ENCODE assay signal across 12 cellular contexts in the genomic region with DNA sequence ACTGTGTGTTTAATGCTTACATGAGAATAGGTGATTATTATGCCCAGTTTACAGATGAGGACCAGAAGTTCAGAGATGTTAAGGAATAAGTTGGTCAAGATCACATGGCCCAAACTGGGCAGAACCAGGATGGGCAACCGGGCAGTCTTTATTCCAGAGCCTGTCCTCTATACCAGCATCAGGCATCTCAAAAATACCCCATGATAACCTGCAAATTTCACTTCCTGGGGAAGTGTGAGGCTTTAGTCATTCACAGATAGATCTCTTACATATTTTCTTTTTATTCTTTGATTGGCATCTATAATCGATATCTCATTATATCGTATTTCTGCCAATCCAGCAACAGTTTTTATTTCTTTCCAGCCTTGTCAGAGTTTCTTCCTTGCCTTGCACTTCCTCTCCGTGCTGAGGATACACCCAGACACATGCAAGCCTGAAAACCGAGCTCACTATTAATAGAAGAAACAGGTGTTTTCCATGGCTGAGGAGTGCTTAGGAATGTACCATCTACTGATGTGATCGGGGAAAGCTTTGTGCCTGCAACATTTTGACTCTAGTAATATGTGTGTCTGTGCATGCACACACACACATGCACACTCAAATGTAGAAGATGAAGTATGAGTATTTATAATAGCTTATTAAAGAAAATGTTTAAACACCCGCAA.
A peak's percentile ranks its signal among the peaks of the same experiment; 100 is the strongest.
DNase-seq lines count a peak whose midpoint lies in the region; ATAC-seq, FAIRE-seq and TF ChIP-seq lines count a peak whose summit lies in the region.
"Had no signal": no experiment of that assay in that cellular context is flagged by ENCODE, and none has a peak within 500 bp of the region (broad histone marks: within the 10 kb centered on the region; RNA-seq: fewer than 3 reads in every experiment).

No MANE protein-coding gene starts in this region.

- intact Hi-C loops in GM12878 (cut with micrococcal nuclease; ENCODE audit: unreplicated experiment) (no loop called here), left lung (cut with DNase I) (no loop called here), posterior cingulate gyrus (cut with DNase I) (no loop called here)

- H3K27me3 ChIP-seq in CD8-positive, alpha-beta memory T cell (ENCODE audit: insufficient read depth, low read length, poor library complexity, severe bottlenecking), result no peaks in the 10 kb centered on the region
- H3K27me3 ChIP-seq in GM12878 (replicated peaks in 1 of 2; ENCODE audit: control insufficient read depth in 2 of 2, insufficient read depth in 2 of 2, low read length in 1 of 2) (no peaks in the 10 kb centered on the region), left lung (no peaks in the 10 kb centered on the region)

- no peak overlapping the region for H3K4me3 ChIP-seq in CD8-positive, alpha-beta memory T cell (ENCODE audit: low read length)
- H3K4me3 ChIP-seq in GM12878, result no peak overlapping the region
- no peak overlapping the region for H3K4me3 ChIP-seq in left lung

- H3K9me3 ChIP-seq in CD8-positive, alpha-beta memory T cell (ENCODE audit: low read length), result no peaks in the 10 kb centered on the region
- no peaks in the 10 kb centered on the region for H3K9me3 ChIP-seq in GM12878 (replicated peaks; ENCODE audit: control insufficient read depth, insufficient read depth, low read length)
- no peaks in the 10 kb centered on the region for H3K9me3 ChIP-seq in left lung

- H3K27ac Mint-ChIP-seq in CD8-positive, alpha-beta memory T cell, result peak overlapping the region; percentile 44 to 98 (median 92)

- no peaks in the 10 kb centered on the region for H3K36me3 ChIP-seq in CD8-positive, alpha-beta memory T cell (ENCODE audit: insufficient read depth, low read length)
- H3K36me3 ChIP-seq in GM12878 (ENCODE audit: control insufficient read depth in 2 of 2, insufficient read depth in 2 of 2, low read length in 1 of 2), result no peaks in the 10 kb centered on the region; a peak in 1 of 4 replicates
- H3K36me3 ChIP-seq in left lung, result peaks cover 0 to 15% of the 10 kb centered on the region in 2 donors

- no peak overlapping the region for H3K9ac ChIP-seq in GM12878 (ENCODE audit: control insufficient read depth, insufficient read depth, low read length)

- in situ Hi-C loops in GM12878 (cut with MboI), result no loop called here

- POLR2A ChIA-PET in CD8-positive, alpha-beta memory T cell (lab: Charles Lee), result no interaction called here
- POLR2A ChIA-PET in GM12878 (lab: Charles Lee), result interaction anchor here (2.7 kb wide), 1 partner anchor 13 kb away, joined by 10 read pairs; no protein-coding TSS in a partner anchor

- peak overlapping the region; percentile 73 for H3K4me2 ChIP-seq in GM12878 (ENCODE audit: control insufficient read depth, insufficient read depth)

- TF ChIP-seq RAD21 in GM12878 (IDR thresholded peaks at IDR 0.05; ENCODE audit: insufficient read depth, low read depth, low read length), result no peak

- peak overlapping the region; percentile 68 for H2AFZ ChIP-seq in GM12878 (ENCODE audit: control insufficient read depth, low read depth, low read length)

- no peak for FAIRE-seq in GM12878 (lab: Jason Lieb, UNC)
- FAIRE-seq: colon had no signal

- CTCF ChIA-PET in CD8-positive, alpha-beta memory T cell (lab: Charles Lee), result interaction anchor here (1.0 to 1.3 kb wide), 3 partner anchors 13 to 89 kb away, joined by 3 to 6 read pairs (median 4); no protein-coding TSS in a partner anchor
- CTCF ChIA-PET in GM12878 (lab: Yijun Ruan, JAX), result interaction anchor here (0.7 to 7.5 kb wide), 12 partner anchors 8 to 215 kb away, joined by 3 to 46 read pairs (median 6); a partner anchor contains a TSS

- peaks cover 0 to 67% (median 5%) of the 10 kb centered on the region in 3 donors for H3K36me3 Mint-ChIP-seq in CD8-positive, alpha-beta memory T cell

- H3K4me1 Mint-ChIP-seq in CD8-positive, alpha-beta memory T cell, result peaks cover 14 to 22% (median 14%) of the 10 kb centered on the region in 3 donors

- TF ChIP-seq CTCF in GM12878 (IDR thresholded peaks at IDR 0.05 in 2 of 3, conservative IDR thresholded peaks at IDR 0.05 in 1 of 3; ENCODE audit: control insufficient read depth in 2 of 3, extremely low read depth in 1 of 3, insufficient read depth in 1 of 3, low read depth in 3 of 3, low read length in 3 of 3) (no peak), left lung (IDR thresholded peaks at IDR 0.05) (no peak)

- H3K4me1 ChIP-seq in CD8-positive, alpha-beta memory T cell (ENCODE audit: insufficient read depth, low read length), result peaks cover 7% of the 10 kb centered on the region
- peaks cover 14% of the 10 kb centered on the region for H3K4me1 ChIP-seq in GM12878 (ENCODE audit: control insufficient read depth, insufficient read depth, low read length)
- H3K4me1 ChIP-seq in left lung, result no peaks in the 10 kb centered on the region

- no peaks in the 10 kb centered on the region for H3K27me3 Mint-ChIP-seq in CD8-positive, alpha-beta memory T cell

- WGBS in GM12878 (ENCODE audit: insufficient coverage, insufficient replicate concordance, low lambda C conversion rate, missing lambda C conversion rate), result 58% methylated on average over 7 of the region's 7 CpGs

- no TSS peak for BruUV-seq in GM12878 (replicated peaks; lab: Mats Ljungman, UMichigan)

- ATAC-seq in GM19397 (IDR thresholded peaks at IDR 0.05; ENCODE audit: unreplicated experiment) (peak; percentile 16), HG03103 (IDR thresholded peaks at IDR 0.05; ENCODE audit: low read depth, unreplicated experiment) (peak; percentile 26), GM12878 (peak; percentile 58), left lung (no peak)
- ATAC-seq: Panc1 had no signal

- H4K20me1 ChIP-seq in GM12878 (ENCODE audit: control insufficient read depth, insufficient read depth), result no peaks in the 10 kb centered on the region

- no peak for TF ChIP-seq POLR2A in GM12878 (IDR thresholded peaks at IDR 0.05; ENCODE audit: low read depth, low read length)

- H3K9me3 Mint-ChIP-seq in CD8-positive, alpha-beta memory T cell, result no peaks in the 10 kb centered on the region

- TF ChIP-seq EP300 in GM12878 (IDR thresholded peaks at IDR 0.05; ENCODE audit: borderline replicate concordance in 1 of 2, control insufficient read depth in 1 of 2, low read depth in 2 of 2, low read length in 2 of 2), result no peak

- H3K4me3 Mint-ChIP-seq in CD8-positive, alpha-beta memory T cell, result peak overlapping the region; percentile 21 to 60 (median 57)

- RAD21 ChIA-PET in GM12878 (lab: Charles Lee; ENCODE audit: unreplicated experiment), result interaction anchor here (0.7 to 4.2 kb wide), 11 partner anchors 9 to 215 kb away, joined by 3 to 33 read pairs (median 5); a partner anchor contains a TSS

- DNase-seq in CD8-positive, alpha-beta memory T cell, result no peak
- DNase-seq in GM12878 (ENCODE audit: low read depth, low spot score) (no peak), AG08395 (ENCODE audit: low spot score) (no peak), NCI-H1417 treated with DMSO at 0.1 percent for 48 hours (lab: John Stamatoyannopoulos, UW) (no peak), left lung (no peak), posterior cingulate gyrus (no peak)
- DNase-seq: activated CD4-positive, alpha-beta T cell treated with anti-CD3 and anti-CD28 coated beads, Interleukin-2, amount 50 U/mL, for 1 hour; Karpas-422 had no signal

- SMC1A ChIA-PET in GM12878 (lab: Charles Lee; ENCODE audit: uncharacterized antibody, unreplicated experiment), result interaction anchor here (0.8 to 6.9 kb wide), 9 partner anchors 8 to 86 kb away, joined by 3 to 56 read pairs (median 5); a partner anchor contains a TSS

- H3K79me2 ChIP-seq in GM12878 (ENCODE audit: control insufficient read depth, insufficient read depth, low read length), result no peaks in the 10 kb centered on the region

- H3K27ac ChIP-seq in CD8-positive, alpha-beta memory T cell (ENCODE audit: low read depth, low read length), result no peak overlapping the region
- H3K27ac ChIP-seq in GM12878 (ENCODE audit: control insufficient read depth, insufficient read depth) (peak overlapping the region; percentile 49), left lung (no peak overlapping the region)

TF ChIP-seq in GM12878, 131 proteins besides CTCF, POLR2A, EP300 and RAD21:
- TF ChIP-seq RUNX3 (IDR thresholded peaks at IDR 0.05; ENCODE audit: low read length) (peak; percentile 18; the same call in 1 of the 2 replicates), MEF2A (IDR thresholded peaks at IDR 0.05; ENCODE audit: insufficient read depth, low read depth, low read length) (0 out of 2 replicates have a peak, but pooled peaks have one; percentile 12), CHD1 (IDR thresholded peaks at IDR 0.05; ENCODE audit: low read depth, low read length) (no peak), PML (IDR thresholded peaks at IDR 0.05; ENCODE audit: low read length) (0 out of 2 replicates have a peak, but pooled peaks have one; percentile 36), GABPA (IDR thresholded peaks at IDR 0.05; ENCODE audit: low read depth) (no peak), SPI1 (IDR thresholded peaks at IDR 0.05; ENCODE audit: borderline replicate concordance, insufficient read depth, low read depth, low read length) (peak; percentile 59; the same call in 1 of the 2 replicates)
- TF ChIP-seq, protein P1, sequence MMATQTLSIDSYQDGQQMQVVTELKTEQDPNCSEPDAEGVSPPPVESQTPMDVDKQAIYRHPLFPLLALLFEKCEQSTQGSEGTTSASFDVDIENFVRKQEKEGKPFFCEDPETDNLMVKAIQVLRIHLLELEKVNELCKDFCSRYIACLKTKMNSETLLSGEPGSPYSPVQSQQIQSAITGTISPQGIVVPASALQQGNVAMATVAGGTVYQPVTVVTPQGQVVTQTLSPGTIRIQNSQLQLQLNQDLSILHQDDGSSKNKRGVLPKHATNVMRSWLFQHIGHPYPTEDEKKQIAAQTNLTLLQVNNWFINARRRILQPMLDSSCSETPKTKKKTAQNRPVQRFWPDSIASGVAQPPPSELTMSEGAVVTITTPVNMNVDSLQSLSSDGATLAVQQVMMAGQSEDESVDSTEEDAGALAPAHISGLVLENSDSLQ (IDR thresholded peaks at IDR 0.05), result peak; percentile 38; the same call in 1 of the 2 replicates
